Comparison of ENCODE assay signal across 23 cellular contexts in the genomic region with DNA sequence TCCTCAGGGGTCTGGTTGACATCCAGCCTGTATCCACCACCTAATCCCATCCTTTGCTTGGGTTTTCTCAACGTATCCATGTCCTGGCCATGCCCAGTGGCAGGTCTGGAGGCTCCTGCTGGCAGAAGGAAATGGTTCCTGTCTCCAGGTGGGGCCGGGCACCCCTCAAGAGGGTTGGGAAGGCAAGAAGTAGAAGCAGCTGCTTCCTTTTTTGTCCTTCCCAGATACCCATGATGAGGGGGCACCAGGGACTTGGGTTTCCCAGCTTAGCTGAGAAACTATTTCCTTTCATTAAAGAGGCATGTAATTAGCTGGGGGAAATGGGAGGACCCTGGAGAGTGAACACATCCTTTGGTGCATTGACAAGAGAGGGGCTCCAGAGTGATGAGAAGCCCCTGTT. TPM values are rescaled to one million over a fixed set of nuclear protein-coding genes. Genes with fewer than 3 reads are reported as not detected.
DNase-seq lines count a peak whose midpoint lies in the region; ATAC-seq and TF ChIP-seq lines count a peak whose summit lies in the region.
"Had no signal": no experiment of that assay in that cellular context is flagged by ENCODE, and none has a peak within 500 bp of the region (broad histone marks: within the 10 kb centered on the region; RNA-seq: fewer than 3 reads in every experiment).

No MANE protein-coding gene starts in this region.

- H4K8ac ChIP-seq in mesenchymal stem cell (ENCODE audit: low read length) = no peak overlapping the region

- DNase-seq in A673 (ENCODE audit: low spot score) (peak; percentile 69), dorsolateral prefrontal cortex (no peak), mesenchymal stem cell (no peak), NCI-H345 (lab: John Stamatoyannopoulos, UW) (no peak), NCI-H2171 (lab: John Stamatoyannopoulos, UW) (no peak), brain microvascular endothelial cell (no peak)
- DNase-seq in effector memory CD8-positive, alpha-beta T cell = no peak
- DNase-seq: activated naive CD4-positive, alpha-beta T cell; activated T-cell treated with anti-CD3 and anti-CD28 coated beads, Interleukin-2, amount 50 U/mL, for 72 hours; DMS53; effector CD4-positive, alpha-beta T cell; foreskin keratinocyte; MM.1S; NCI-H146; NCI-H2107; nephron progenitor cell had no signal

- no TSS peak for BruUV-seq in A673 (replicated peaks; lab: Mats Ljungman, UMichigan)

- H4K91ac ChIP-seq in mesenchymal stem cell (ENCODE audit: low read length) = no peak overlapping the region

- peaks cover 19% of the 10 kb centered on the region for H3K79me1 ChIP-seq in mesenchymal stem cell (replicated peaks; ENCODE audit: low read length, poor library complexity, severe bottlenecking)

- H3K9me3 Mint-ChIP-seq in effector memory CD8-positive, alpha-beta T cell = no peaks in the 10 kb centered on the region
- H3K9me3 Mint-ChIP-seq: activated T-cell treated with anti-CD3 and anti-CD28 coated beads, Interleukin-2, amount 50 U/mL, for 72 hours; nephron progenitor cell; T-helper 2 cell treated with Interferon-gamma antibody and Interleukin-4, amounts not matched to agents 5 μg/mL and 100 μg/mL, for 36 hours; type B pancreatic cell had no signal

- CTCF ChIA-PET in A673 (lab: Charles Lee) = interaction anchor here (0.7 to 1.7 kb wide), 4 partner anchors 10 to 44 kb away, joined by 3 to 6 read pairs (median 4); no protein-coding TSS in a partner anchor

- H3K27ac ChIP-seq in A673 (ENCODE audit: low read depth, low read length, poor library complexity, severe bottlenecking) (peak overlapping the region; percentile 64), dorsolateral prefrontal cortex (peak overlapping the region in 33 of 59 donors; percentile 5 to 80 (median 48)), mesenchymal stem cell (ENCODE audit: low read length, poor library complexity, severe bottlenecking) (peak overlapping the region; percentile 17), brain microvascular endothelial cell (no peak overlapping the region)
- H3K27ac ChIP-seq: A549, foreskin keratinocyte, parathyroid adenoma had no signal

- H3K36me3 ChIP-seq in A673 (ENCODE audit: insufficient read depth, low read length, poor library complexity, severe bottlenecking) (no peaks in the 10 kb centered on the region), Loucy (ENCODE audit: insufficient read depth, low read length) (no peaks in the 10 kb centered on the region), mesenchymal stem cell (ENCODE audit: control insufficient read depth in 1 of 2, insufficient read depth in 2 of 2, low read depth in 1 of 2, low read length in 2 of 2) (peaks cover 11 to 32% of the 10 kb centered on the region in 2 experiments), brain microvascular endothelial cell (replicated peaks) (no peaks in the 10 kb centered on the region)

- H3K4me3 Mint-ChIP-seq in effector memory CD8-positive, alpha-beta T cell = no peak overlapping the region
- H3K4me3 Mint-ChIP-seq: activated T-cell treated with anti-CD3 and anti-CD28 coated beads, Interleukin-2, amount 50 U/mL, for 72 hours; nephron progenitor cell; T-helper 2 cell treated with Interferon-gamma antibody and Interleukin-4, amounts not matched to agents 5 μg/mL and 100 μg/mL, for 36 hours; type B pancreatic cell had no signal

- peaks cover 9 to 15% of the 10 kb centered on the region in 2 donors for H3K27me3 Mint-ChIP-seq in effector memory CD8-positive, alpha-beta T cell
- H3K27me3 Mint-ChIP-seq: type B pancreatic cell had no signal

- no peak for ATAC-seq in effector memory CD8-positive, alpha-beta T cell (replicated peaks)
- ATAC-seq: foreskin keratinocyte, SK-N-SH treated with all-trans-retinoic acid at 6 μM for 48 hours had no signal

- no peak overlapping the region for H3K23ac ChIP-seq in mesenchymal stem cell (ENCODE audit: low read length in 2 of 2)

- H3K18ac ChIP-seq in mesenchymal stem cell (ENCODE audit: low read depth in 1 of 2, low read length in 2 of 2) = peak overlapping the region; percentile 48 to 56

- H3K9ac ChIP-seq in Loucy (ENCODE audit: low read depth, low read length, poor library complexity, severe bottlenecking) = peak overlapping the region; percentile 71
- no peak overlapping the region for H3K9ac ChIP-seq in mesenchymal stem cell (ENCODE audit: low read length)
- H3K9ac ChIP-seq: parathyroid adenoma had no signal

- H4K20me1 ChIP-seq in Loucy (ENCODE audit: insufficient read depth, low read length, poor library complexity, severe bottlenecking) = no peaks in the 10 kb centered on the region

- POLR2A ChIA-PET in A673 (lab: Charles Lee; ENCODE audit: low non-redundant PET) = interaction anchor here (0.6 kb wide), 2 partner anchors 20 to 47 kb away, joined by 3 to 12 read pairs; no protein-coding TSS in a partner anchor

- no peak overlapping the region for H2BK120ac ChIP-seq in mesenchymal stem cell (ENCODE audit: low read depth, low read length)

- H3K27me3 ChIP-seq in A673 (replicated peaks; ENCODE audit: insufficient read depth, low read depth, low read length, poor library complexity) = no peaks in the 10 kb centered on the region
- no peaks in the 10 kb centered on the region for H3K27me3 ChIP-seq in Loucy (ENCODE audit: insufficient read depth, low read length, poor library complexity, severe bottlenecking)
- no peaks in the 10 kb centered on the region for H3K27me3 ChIP-seq in dorsolateral prefrontal cortex
- H3K27me3 ChIP-seq in mesenchymal stem cell (ENCODE audit: control insufficient read depth in 1 of 2, insufficient read depth in 1 of 2, low read length in 2 of 2) = no peaks in the 10 kb centered on the region
- no peaks in the 10 kb centered on the region for H3K27me3 ChIP-seq in brain microvascular endothelial cell (replicated peaks)
- H3K27me3 ChIP-seq: foreskin keratinocyte had no signal

- intact Hi-C loops in A673 (cut with micrococcal nuclease; ENCODE audit: unreplicated experiment) (no loop called here), dorsolateral prefrontal cortex (cut with DNase I) (no loop called here)

- TF ChIP-seq CTCF in A673 (conservative IDR thresholded peaks at IDR 0.05; ENCODE audit: low read depth, low read length) (no peak), Loucy (conservative IDR thresholded peaks at IDR 0.05; ENCODE audit: low read length) (no peak), dorsolateral prefrontal cortex (IDR thresholded peaks at IDR 0.05 in 54 of 56, conservative IDR thresholded peaks at IDR 0.05 in 2 of 56; ENCODE audit: low read depth in 1 of 56, partially characterized antibody in 56 of 56) (no peak), brain microvascular endothelial cell (IDR thresholded peaks at IDR 0.05; ENCODE audit: low read depth, low read length, missing control alignments) (no peak)

- peak overlapping the region in 1 of 2 experiments; percentile 19 for H2BK12ac ChIP-seq in mesenchymal stem cell (ENCODE audit: low read length in 2 of 2)

- H3K9me3 ChIP-seq in A673 (ENCODE audit: low read depth, low read length, poor library complexity, severe bottlenecking) (no peaks in the 10 kb centered on the region), Loucy (ENCODE audit: insufficient read depth, low read depth, low read length) (no peaks in the 10 kb centered on the region), mesenchymal stem cell (ENCODE audit: control insufficient read depth, low read length) (no peaks in the 10 kb centered on the region)
- H3K9me3 ChIP-seq: A549, spleen had no signal

- H3K4me1 Mint-ChIP-seq in effector memory CD8-positive, alpha-beta T cell (ENCODE audit: low read depth in 2 of 2) = no peaks in the 10 kb centered on the region

- peak overlapping the region; percentile 11 for H2AK5ac ChIP-seq in mesenchymal stem cell (ENCODE audit: low read length, severe bottlenecking)

- no peaks in the 10 kb centered on the region for H3K9me2 ChIP-seq in Loucy (replicated peaks; ENCODE audit: low read depth, low read length)

- H3K4me1 ChIP-seq in A673 (ENCODE audit: insufficient read depth, low read length, poor library complexity, severe bottlenecking) = peaks cover 22% of the 10 kb centered on the region
- peaks cover 45% of the 10 kb centered on the region for H3K4me1 ChIP-seq in Loucy (ENCODE audit: insufficient read depth, low read length, poor library complexity, severe bottlenecking)
- peaks cover 9% of the 10 kb centered on the region for H3K4me1 ChIP-seq in mesenchymal stem cell (ENCODE audit: control insufficient read depth, insufficient read depth, low read depth, low read length)
- H3K4me1 ChIP-seq: A549, foreskin keratinocyte, parathyroid adenoma had no signal

- H3K4me3 ChIP-seq in A673 (ENCODE audit: low read depth, low read length, poor library complexity, severe bottlenecking) (peak overlapping the region; percentile 6), Loucy (ENCODE audit: low read length, poor library complexity, severe bottlenecking) (peak overlapping the region; percentile 6), dorsolateral prefrontal cortex (no peak overlapping the region), mesenchymal stem cell (ENCODE audit: insufficient read depth in 1 of 2, low read depth in 1 of 2, low read length in 2 of 2) (no peak overlapping the region), brain microvascular endothelial cell (ENCODE audit: low read depth, low read length) (no peak overlapping the region)
- H3K4me3 ChIP-seq: A549, spleen had no signal

- peak overlapping the region; percentile 51 for H3K4me2 ChIP-seq in Loucy (ENCODE audit: low read depth, low read length, poor library complexity, severe bottlenecking)
- no peak overlapping the region for H3K4me2 ChIP-seq in mesenchymal stem cell (ENCODE audit: low read length, poor library complexity, severe bottlenecking)
- H3K4me2 ChIP-seq: A549 had no signal

- in situ Hi-C loops in brain microvascular endothelial cell (cut with HindIII; ENCODE audit: low pct_ligation_motif_present, low sequenced_read_pairs) = no loop called here

- WGBS in mesenchymal stem cell = 59% methylated on average over 2 of the region's 2 CpGs

- no peaks in the 10 kb centered on the region for H3F3A ChIP-seq in Loucy (ENCODE audit: low read depth)

- H3K79me2 ChIP-seq in Loucy (ENCODE audit: insufficient read depth, low read length) = no peaks in the 10 kb centered on the region
- H3K79me2 ChIP-seq: parathyroid adenoma had no signal

- peak overlapping the region in 1 of 2 donors; percentile 19 for H3K27ac Mint-ChIP-seq in effector memory CD8-positive, alpha-beta T cell
- H3K27ac Mint-ChIP-seq: activated T-cell treated with anti-CD3 and anti-CD28 coated beads, Interleukin-2, amount 50 U/mL, for 72 hours; T-helper 2 cell treated with Interferon-gamma antibody and Interleukin-4, amounts not matched to agents 5 μg/mL and 100 μg/mL, for 36 hours; type B pancreatic cell had no signal

- no peak overlapping the region for H2AFZ ChIP-seq in Loucy (ENCODE audit: low read length)
- no peak overlapping the region for H2AFZ ChIP-seq in mesenchymal stem cell (ENCODE audit: low read depth, low read length)
- H2AFZ ChIP-seq: parathyroid adenoma had no signal

- H3K14ac ChIP-seq in mesenchymal stem cell (ENCODE audit: low read length in 2 of 2) = peak overlapping the region in 1 of 2 experiments; percentile 56

- H2BK15ac ChIP-seq in mesenchymal stem cell (ENCODE audit: low read depth, poor library complexity, severe bottlenecking) = no peak overlapping the region

- H3K4ac ChIP-seq in mesenchymal stem cell (ENCODE audit: low read depth in 1 of 2, low read length in 2 of 2) = no peak overlapping the region

- peaks cover 6% of the 10 kb centered on the region for H3K36me3 Mint-ChIP-seq in effector memory CD8-positive, alpha-beta T cell (ENCODE audit: insufficient read depth)

- no peak overlapping the region for H2BK5ac ChIP-seq in mesenchymal stem cell (ENCODE audit: low read depth, low read length, poor library complexity, severe bottlenecking)

RNA-seq across cellular contexts. Expression of gene SLC45A3, which starts 21.1 kb away (rescaled TPM):
- total RNA-seq in A673 (2021) (8.5 and 11.0 TPM in 2 replicates), dorsolateral prefrontal cortex (10 to 100 TPM in 88 of 120 experiments, 1 to 10 TPM in 32; 2.2 to 82.8 (median 15.0) TPM)
- 4.2 TPM for polyA plus RNA-seq in mesenchymal stem cell (2013, experiment 1 of 2)
- polyA plus RNA-seq in mesenchymal stem cell (2013, experiment 2 of 2) = 4.5 TPM

RNA-seq across cellular contexts. Expression of gene NUCKS1, which starts 48.6 kb away (rescaled TPM):
- 437 and 468 TPM in 2 replicates for total RNA-seq in A673 (2021)
- 100 to 1,000 TPM; 124 to 316 (median 225) TPM for total RNA-seq in dorsolateral prefrontal cortex
- polyA plus RNA-seq in mesenchymal stem cell (2013, experiment 1 of 2) = 114 TPM
- 122 TPM for polyA plus RNA-seq in mesenchymal stem cell (2013, experiment 2 of 2)

Comparison
In these comparisons a context has a peak if more than half of its experiments do, and no peak if none do; other contexts are left out.
1. H3K4me3 ChIP-seq: peak in A673 (single experiment) and Loucy (single experiment); none in dorsolateral prefrontal cortex (0 of 59), mesenchymal stem cell (0 of 2) and brain microvascular endothelial cell (single experiment).